Comparison of ENCODE assay signal across 17 cellular contexts in the genomic region with DNA sequence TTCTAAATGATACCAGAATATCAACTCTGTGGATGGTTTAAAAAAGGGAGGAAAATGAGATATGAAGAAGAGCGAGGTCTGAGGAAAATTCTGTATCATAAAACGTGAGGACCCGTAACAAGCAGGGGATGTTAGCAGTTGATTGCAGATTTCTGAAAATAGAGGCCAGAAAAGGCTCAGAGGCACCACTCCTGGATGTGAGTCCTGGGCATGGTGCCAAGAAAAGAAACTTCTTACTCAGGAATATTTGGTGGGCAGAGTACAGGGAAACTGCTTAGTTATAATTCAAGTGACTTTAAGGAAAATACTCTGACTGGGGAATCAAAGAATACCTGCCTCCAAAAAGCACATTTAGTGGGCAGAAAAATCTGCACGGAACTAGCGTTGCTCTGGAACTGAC.
A peak's percentile ranks its signal among the peaks of the same experiment; 100 is the strongest.
DNase-seq lines count a peak whose midpoint lies in the region; ATAC-seq and TF ChIP-seq lines count a peak whose summit lies in the region.
"Had no signal": no experiment of that assay in that cellular context is flagged by ENCODE, and none has a peak within 500 bp of the region (broad histone marks: within the 10 kb centered on the region; RNA-seq: fewer than 3 reads in every experiment).

No MANE protein-coding gene starts in this region.

- no peaks in the 10 kb centered on the region for H3K9me3 Mint-ChIP-seq in activated CD8-positive, alpha-beta memory T cell treated with anti-CD3 and anti-CD28 coated beads, Interleukin-2, amount 10 ng/mL, durations not matched to agents 7 days and 5 days (ENCODE audit: low read depth)
- H3K9me3 Mint-ChIP-seq: activated T-cell treated with anti-CD3 and anti-CD28 coated beads, Interleukin-2, amount 50 U/mL, for 4 hours; dendritic cell treated with granulocyte-macrophage colony-stimulating factor and Interleukin-4, amounts not matched to agents 40 ng/mL and 50 ng/mL, for 4 days; GM23338 had no signal

- H3K36me3 ChIP-seq in SK-N-MC (ENCODE audit: insufficient read depth, low read length): no peaks in the 10 kb centered on the region
- no peaks in the 10 kb centered on the region for H3K36me3 ChIP-seq in PC-3 (ENCODE audit: low read depth, low read length)
- H3K36me3 ChIP-seq: prostate gland, upper lobe of left lung had no signal

- H3K79me2 ChIP-seq in PC-3 (ENCODE audit: low read length): no peaks in the 10 kb centered on the region

- no peaks in the 10 kb centered on the region for H3K9me3 ChIP-seq in SK-N-MC (ENCODE audit: low read depth, low read length)
- H3K9me3 ChIP-seq in PC-3 (ENCODE audit: low read length): no peaks in the 10 kb centered on the region
- H3K9me3 ChIP-seq: prostate gland, upper lobe of left lung had no signal

- H3K4me1 Mint-ChIP-seq in activated CD8-positive, alpha-beta memory T cell treated with anti-CD3 and anti-CD28 coated beads, Interleukin-2, amount 10 ng/mL, durations not matched to agents 7 days and 5 days: no peaks in the 10 kb centered on the region

- no peak overlapping the region for H3K27ac Mint-ChIP-seq in activated CD8-positive, alpha-beta memory T cell treated with anti-CD3 and anti-CD28 coated beads, Interleukin-2, amount 10 ng/mL, durations not matched to agents 7 days and 5 days
- H3K27ac Mint-ChIP-seq: dendritic cell treated with granulocyte-macrophage colony-stimulating factor and Interleukin-4, amounts not matched to agents 40 ng/mL and 50 ng/mL, for 4 days; GM23338 had no signal

- no peaks in the 10 kb centered on the region for H3K4me1 ChIP-seq in PC-3 (ENCODE audit: insufficient read depth, low read length)
- H3K4me1 ChIP-seq: prostate gland had no signal

- ATAC-seq in left cardiac atrium: peak; percentile 23 to 58
- ATAC-seq in Right ventricle myocardium inferior: no peak
- no peak for ATAC-seq in activated CD8-positive, alpha-beta memory T cell treated with anti-CD3 and anti-CD28 coated beads, Interleukin-2, amount 10 ng/mL, durations not matched to agents 7 days and 5 days
- ATAC-seq in PC-3: no peak
- ATAC-seq: activated T-cell treated with anti-CD3 and anti-CD28 coated beads, Interleukin-2, amount 50 U/mL, for 4 hours; GM23338 had no signal

- no peaks in the 10 kb centered on the region for H3K27me3 ChIP-seq in PC-3 (ENCODE audit: low read length)
- H3K27me3 ChIP-seq: upper lobe of left lung had no signal

- H3K4me2 ChIP-seq in PC-3 (ENCODE audit: low read length): no peak overlapping the region
- H3K4me2 ChIP-seq: GM23338 had no signal

- no TSS peak for BruUV-seq in PC-3 (replicated peaks; lab: Mats Ljungman, UMichigan)

- DNase-seq in left cardiac atrium (no peak), Right ventricle myocardium inferior (ENCODE audit: missing footprints) (no peak), SK-N-MC (ENCODE audit: low read depth, low spot score) (peak; percentile 65), iris pigment epithelial cell (ENCODE audit: low read depth) (peak; percentile 16), COR-L47 (lab: John Stamatoyannopoulos, UW) (no peak), PC-3 (no peak)
- DNase-seq in activated CD8-positive, alpha-beta memory T cell treated with anti-CD3 and anti-CD28 coated beads, Interleukin-2, amount 50 U/mL, for 4 hours: no peak
- DNase-seq in activated CD8-positive, alpha-beta memory T cell treated with anti-CD3 and anti-CD28 coated beads, Interleukin-2, amount 10 ng/mL, durations not matched to agents 7 days and 5 days: no peak
- DNase-seq: activated T-cell treated with anti-CD3 and anti-CD28 coated beads, Interleukin-2, amount 50 U/mL, for 4 hours; AML-193; NCI-H1930; stimulated activated CD4-positive, alpha-beta T cell treated with anti-CD3 and anti-CD28 coated beads, Interleukin-1b, Interleukin-23, amount 100 ng/mL, for 48 hours; T-helper 1 cell; upper lobe of left lung had no signal

- H4K20me1 ChIP-seq in PC-3 (ENCODE audit: low read length): no peaks in the 10 kb centered on the region

- H3K4me3 ChIP-seq in SK-N-MC (0 out of 2 replicates have a peak overlapping the region, but pooled peaks have one; percentile 5), PC-3 (ENCODE audit: low read length) (no peak overlapping the region)
- H3K4me3 ChIP-seq: GM23338, prostate gland, upper lobe of left lung had no signal

- H3K9ac ChIP-seq in SK-N-MC (ENCODE audit: insufficient read length) (no peak overlapping the region), PC-3 (ENCODE audit: low read length) (no peak overlapping the region)

- no peaks in the 10 kb centered on the region for H3K9me2 ChIP-seq in PC-3 (replicated peaks; ENCODE audit: low read length)

- H3F3A ChIP-seq in PC-3 (ENCODE audit: low read length, unreplicated experiment): no peaks in the 10 kb centered on the region

- H3K27me3 Mint-ChIP-seq in activated CD8-positive, alpha-beta memory T cell treated with anti-CD3 and anti-CD28 coated beads, Interleukin-2, amount 10 ng/mL, durations not matched to agents 7 days and 5 days: peaks cover 15% of the 10 kb centered on the region
- H3K27me3 Mint-ChIP-seq: dendritic cell treated with granulocyte-macrophage colony-stimulating factor and Interleukin-4, amounts not matched to agents 40 ng/mL and 50 ng/mL, for 4 days had no signal

- CTCF ChIA-PET in activated CD8-positive, alpha-beta memory T cell treated with anti-CD3 and anti-CD28 coated beads, Interleukin-2, amount 10 ng/mL, durations not matched to agents 7 days and 5 days (lab: Charles Lee): interaction anchor here (1.3 kb wide), 1 partner anchor 21 kb away, joined by 3 read pairs; no protein-coding TSS in a partner anchor
- CTCF ChIA-PET in PC-3 (lab: Charles Lee): no interaction called here

- H3K36me3 Mint-ChIP-seq in activated CD8-positive, alpha-beta memory T cell treated with anti-CD3 and anti-CD28 coated beads, Interleukin-2, amount 10 ng/mL, durations not matched to agents 7 days and 5 days: no peaks in the 10 kb centered on the region

- no peak overlapping the region for H3K27ac ChIP-seq in SK-N-MC
- H3K27ac ChIP-seq in PC-3 (ENCODE audit: low read length): no peak overlapping the region
- H3K27ac ChIP-seq: prostate gland, upper lobe of left lung had no signal

- H3K4me3 Mint-ChIP-seq in activated CD8-positive, alpha-beta memory T cell treated with anti-CD3 and anti-CD28 coated beads, Interleukin-2, amount 10 ng/mL, durations not matched to agents 7 days and 5 days: no peak overlapping the region
- H3K4me3 Mint-ChIP-seq: activated T-cell treated with anti-CD3 and anti-CD28 coated beads, Interleukin-2, amount 50 U/mL, for 4 hours; dendritic cell treated with granulocyte-macrophage colony-stimulating factor and Interleukin-4, amounts not matched to agents 40 ng/mL and 50 ng/mL, for 4 days; GM23338 had no signal

- intact Hi-C loops in left cardiac atrium (cut with DNase I) (no loop called here), Right ventricle myocardium inferior (cut with DNase I) (no loop called here), PC-3 (cut with micrococcal nuclease) (no loop called here)

- POLR2A ChIA-PET in PC-3 (lab: Charles Lee; ENCODE audit: unreplicated experiment): no interaction called here

- no peak overlapping the region for H2AFZ ChIP-seq in PC-3 (ENCODE audit: low read length)
- H2AFZ ChIP-seq: GM23338 had no signal

- TF ChIP-seq CTCF in PC-3 (conservative IDR thresholded peaks at IDR 0.05; ENCODE audit: low read depth, low read length): no peak

Comparison
In these comparisons a context has a peak if more than half of its experiments do, and no peak if none do; other contexts are left out.
1. ATAC-seq: peak in left cardiac atrium (2 of 2); none in Right ventricle myocardium inferior (single experiment), activated CD8-positive, alpha-beta memory T cell treated with anti-CD3 and anti-CD28 coated beads, Interleukin-2, amount 10 ng/mL, durations not matched to agents 7 days and 5 days (single experiment) and PC-3 (single experiment).
2. DNase-seq: peak in SK-N-MC (single experiment) and iris pigment epithelial cell (single experiment); none in left cardiac atrium (single experiment), Right ventricle myocardium inferior (single experiment), activated CD8-positive, alpha-beta memory T cell treated with anti-CD3 and anti-CD28 coated beads, Interleukin-2, amount 50 U/mL, for 4 hours (single experiment), activated CD8-positive, alpha-beta memory T cell treated with anti-CD3 and anti-CD28 coated beads, Interleukin-2, amount 10 ng/mL, durations not matched to agents 7 days and 5 days (single experiment), COR-L47 (single experiment) and PC-3 (single experiment).